In genomic region chr20:32088759-32089158, GRCh38 we compare ENCODE assay signal across 24 cellular contexts. TPM values are rescaled to one million over a fixed set of nuclear protein-coding genes. Genes with fewer than 3 reads are reported as not detected.
DNase-seq lines count a peak whose midpoint lies in the region; ATAC-seq, FAIRE-seq and TF ChIP-seq lines count a peak whose summit lies in the region.
"Had no signal": no experiment of that assay in that cellular context is flagged by ENCODE, and none has a peak within 500 bp of the region (broad histone marks: within the 10 kb centered on the region; RNA-seq: fewer than 3 reads in every experiment).

No MANE protein-coding gene starts in this region.

- H4K20me1 ChIP-seq in HepG2 (ENCODE audit: insufficient read depth, low read length) (no peaks in the 10 kb centered on the region), SU-DHL-6 (ENCODE audit: low read depth, low read length) (no peaks in the 10 kb centered on the region)
- H4K20me1 ChIP-seq: BLaER1 had no signal

- no peaks in the 10 kb centered on the region for H3K9me2 ChIP-seq in SU-DHL-6 (replicated peaks; ENCODE audit: insufficient read depth, low read length)

- CTCF ChIA-PET in HepG2 (lab: Yijun Ruan, JAX; ENCODE audit: low intra/inter-chr PET ratio, low total read pairs): no interaction called here
- CTCF ChIA-PET in activated CD4-positive, alpha-beta memory T cell treated with anti-CD3 and anti-CD28 coated beads, Interleukin-2, amount 10 ng/mL, durations not matched to agents 7 days and 5 days (lab: Charles Lee): interaction anchor here (0.9 to 2.1 kb wide), 3 partner anchors 16 to 242 kb away, joined by 3 to 6 read pairs (median 3); no protein-coding TSS in a partner anchor

- DNase-seq in HepG2 (ENCODE audit: low spot score): no peak
- DNase-seq in right lobe of liver: no peak
- no peak for DNase-seq in activated CD4-positive, alpha-beta memory T cell treated with anti-CD3 and anti-CD28 coated beads, Interleukin-2, amount 10 ng/mL, durations not matched to agents 7 days and 5 days
- DNase-seq: CD8-positive, alpha-beta T cell; COR-L47; DMS 273 treated with DMSO at 0.1 percent for 48 hours; DMS53; DND-41; Karpas-422; KBM-7 had no signal

- H3K27me3 ChIP-seq in HepG2 (ENCODE audit: control insufficient read depth in 1 of 2, insufficient read depth in 2 of 2, low read length in 2 of 2) (peaks cover 14 to 48% of the 10 kb centered on the region in 2 experiments; a peak in 4 of 5 replicates), right lobe of liver (no peaks in the 10 kb centered on the region), SU-DHL-6 (ENCODE audit: low read length) (no peaks in the 10 kb centered on the region), neutrophil (no peaks in the 10 kb centered on the region)
- H3K27me3 ChIP-seq: BLaER1 had no signal

- H3K79me2 ChIP-seq in HepG2 (ENCODE audit: insufficient read depth, low read length) (no peaks in the 10 kb centered on the region), SU-DHL-6 (ENCODE audit: insufficient read depth, low read length) (no peaks in the 10 kb centered on the region)

- no peaks in the 10 kb centered on the region for H3K36me3 Mint-ChIP-seq in activated CD4-positive, alpha-beta memory T cell treated with anti-CD3 and anti-CD28 coated beads, Interleukin-2, amount 10 ng/mL, durations not matched to agents 7 days and 5 days (ENCODE audit: low read depth)
- H3K36me3 Mint-ChIP-seq: CD8-positive, alpha-beta T cell had no signal

- H3K36me3 ChIP-seq in HepG2 (replicated peaks in 1 of 2; ENCODE audit: control insufficient read depth in 1 of 2, insufficient read depth in 2 of 2, low read length in 2 of 2): no peaks in the 10 kb centered on the region
- H3K36me3 ChIP-seq in right lobe of liver: no peaks in the 10 kb centered on the region
- peaks cover 19% of the 10 kb centered on the region for H3K36me3 ChIP-seq in SU-DHL-6 (ENCODE audit: low read length)
- H3K36me3 ChIP-seq in neutrophil: peaks cover 100% of the 10 kb centered on the region
- H3K36me3 ChIP-seq: BLaER1, HAP-1 had no signal

- no peak for TF ChIP-seq RAD21 in HepG2 (CRISPR knock-in tag; IDR thresholded peaks at IDR 0.05)

- no TSS peak for BruUV-seq in HepG2 (replicated peaks; lab: Mats Ljungman, UMichigan)

- no peaks in the 10 kb centered on the region for H3K9me3 Mint-ChIP-seq in activated CD4-positive, alpha-beta memory T cell treated with anti-CD3 and anti-CD28 coated beads, Interleukin-2, amount 10 ng/mL, durations not matched to agents 7 days and 5 days
- H3K9me3 Mint-ChIP-seq: CD8-positive, alpha-beta T cell; IgD-negative memory B cell had no signal

- H3K27ac Mint-ChIP-seq in activated CD4-positive, alpha-beta memory T cell treated with anti-CD3 and anti-CD28 coated beads, Interleukin-2, amount 10 ng/mL, durations not matched to agents 7 days and 5 days: no peak overlapping the region
- H3K27ac Mint-ChIP-seq: CD8-positive, alpha-beta T cell; IgD-negative memory B cell had no signal

- H3K4me2 ChIP-seq in HepG2 (ENCODE audit: low read depth, low read length) (no peak overlapping the region), SU-DHL-6 (ENCODE audit: low read depth, low read length, poor library complexity, severe bottlenecking) (peak overlapping the region; percentile 53)
- H3K4me2 ChIP-seq: A549, BLaER1 had no signal

- H3K4me3 ChIP-seq in HepG2 (replicated peaks in 1 of 3; ENCODE audit: insufficient read depth in 1 of 3, low read depth in 2 of 3, low read length in 3 of 3): no peak overlapping the region
- H3K4me3 ChIP-seq in right lobe of liver: no peak overlapping the region
- H3K4me3 ChIP-seq in SU-DHL-6 (ENCODE audit: insufficient read depth, low read length, poor library complexity, severe bottlenecking): no peak overlapping the region
- H3K4me3 ChIP-seq in neutrophil (ENCODE audit: low read depth in 1 of 2, low read length in 1 of 2): no peak overlapping the region
- H3K4me3 ChIP-seq: A549, BLaER1, HAP-1 had no signal

- in situ Hi-C loops in HepG2 (cut with HindIII; ENCODE audit: extremely low pct_ligation_motif_present, low pct_unique_long_range_greater_than_20kb): no loop called here

- H3K27me3 Mint-ChIP-seq in activated CD4-positive, alpha-beta memory T cell treated with anti-CD3 and anti-CD28 coated beads, Interleukin-2, amount 10 ng/mL, durations not matched to agents 7 days and 5 days: peaks cover 16% of the 10 kb centered on the region

- TF ChIP-seq POLR2A in HepG2 (IDR thresholded peaks at IDR 0.05; ENCODE audit: insufficient read depth in 1 of 2, low read depth in 2 of 2, low read length in 2 of 2) (no peak), right lobe of liver (IDR thresholded peaks at IDR 0.05) (no peak)

- POLR2A ChIA-PET in HepG2 (lab: Yijun Ruan, JAX): no interaction called here
- POLR2A ChIA-PET in activated CD4-positive, alpha-beta memory T cell treated with anti-CD3 and anti-CD28 coated beads, Interleukin-2, amount 10 ng/mL, durations not matched to agents 7 days and 5 days (lab: Charles Lee): no interaction called here

- no peak for TF ChIP-seq CTCF in HepG2 (CRISPR knock-in tag; IDR thresholded peaks at IDR 0.05)
- no peak for TF ChIP-seq CTCF in right lobe of liver (IDR thresholded peaks at IDR 0.05)
- TF ChIP-seq CTCF in SU-DHL-6 (IDR thresholded peaks at IDR 0.05; ENCODE audit: insufficient read depth, low read length, poor library complexity, severe bottlenecking): no peak
- TF ChIP-seq CTCF in neutrophil (IDR thresholded peaks at IDR 0.05): no peak

- intact Hi-C loops in HepG2 (cut with micrococcal nuclease; ENCODE audit: unreplicated experiment): no loop called here
- intact Hi-C loops in right lobe of liver (cut with DNase I): no loop called here

- no peak overlapping the region for H3K9ac ChIP-seq in HepG2 (ENCODE audit: insufficient read depth, low read depth, low read length)
- no peak overlapping the region; the same call in 1 of the 2 replicates for H3K9ac ChIP-seq in SU-DHL-6 (ENCODE audit: low read length)
- H3K9ac ChIP-seq: BLaER1 had no signal

- H3K4me1 ChIP-seq in HepG2 (ENCODE audit: insufficient read depth, low read length) (0 out of 2 replicates have a peak, but pooled peaks cover 4% of the 10 kb centered on the region), right lobe of liver (no peaks in the 10 kb centered on the region), neutrophil (ENCODE audit: control insufficient read depth in 1 of 2, insufficient read depth in 1 of 2, low read depth in 1 of 2, low read length in 1 of 2) (peaks cover 4 to 7% of the 10 kb centered on the region in 2 experiments)
- H3K4me1 ChIP-seq: A549 had no signal

- no peak for FAIRE-seq in HepG2 (lab: Jason Lieb, UNC)
- FAIRE-seq: A549, G401.6, GM12891 had no signal

- TF ChIP-seq EP300 in HepG2 (IDR thresholded peaks at IDR 0.05; ENCODE audit: low read depth in 2 of 2, low read length in 2 of 2) (no peak), HepG2 (CRISPR knock-in tag; IDR thresholded peaks at IDR 0.05; ENCODE audit: borderline replicate concordance) (no peak)

- WGBS in HepG2 (ENCODE audit: low lambda C conversion rate): 44% methylated on average over 3 of the region's 3 CpGs
- WGBS in right lobe of liver (ENCODE audit: insufficient coverage, low coverage, low lambda C conversion rate, missing lambda C conversion rate): 100% methylated on average over 1 of the region's 3 CpGs

- peaks cover 57% of the 10 kb centered on the region for H3F3A ChIP-seq in SU-DHL-6 (ENCODE audit: insufficient read depth)

- H3K27ac ChIP-seq in HepG2 (ENCODE audit: extremely low read length, insufficient read depth, low read length): no peak overlapping the region
- no peak overlapping the region for H3K27ac ChIP-seq in right lobe of liver
- H3K27ac ChIP-seq in SU-DHL-6 (ENCODE audit: low read depth, low read length): peak overlapping the region; percentile 93
- H3K27ac ChIP-seq in neutrophil: peak overlapping the region; percentile 68
- H3K27ac ChIP-seq: 22Rv1, A549, BLaER1 had no signal

- H3K4me1 Mint-ChIP-seq in activated CD4-positive, alpha-beta memory T cell treated with anti-CD3 and anti-CD28 coated beads, Interleukin-2, amount 10 ng/mL, durations not matched to agents 7 days and 5 days: peaks cover 2% of the 10 kb centered on the region

- H3K4me3 Mint-ChIP-seq in activated CD4-positive, alpha-beta memory T cell treated with anti-CD3 and anti-CD28 coated beads, Interleukin-2, amount 10 ng/mL, durations not matched to agents 7 days and 5 days: no peak overlapping the region
- H3K4me3 Mint-ChIP-seq: CD8-positive, alpha-beta T cell; IgD-negative memory B cell had no signal

- H2AFZ ChIP-seq in HepG2 (ENCODE audit: low read length) (no peak overlapping the region), SU-DHL-6 (ENCODE audit: low read depth, low read length, severe bottlenecking) (no peak overlapping the region)

- H3K9me3 ChIP-seq in HepG2 (ENCODE audit: low read length) (no peaks in the 10 kb centered on the region), right lobe of liver (no peaks in the 10 kb centered on the region), SU-DHL-6 (ENCODE audit: insufficient read depth, low read length) (peaks cover 9% of the 10 kb centered on the region; the same call in 1 of the 2 replicates), neutrophil (peaks cover 11% of the 10 kb centered on the region)
- H3K9me3 ChIP-seq: A549, BLaER1, HAP-1 had no signal

- no peak for ATAC-seq in HepG2
- no peak for ATAC-seq in right lobe of liver
- ATAC-seq in GM18511 (IDR thresholded peaks at IDR 0.05; ENCODE audit: unreplicated experiment): no peak
- ATAC-seq in HG03521 (IDR thresholded peaks at IDR 0.05; ENCODE audit: unreplicated experiment): no peak
- ATAC-seq: A549; CD8-positive, alpha-beta T cell had no signal

RNA-seq across cellular contexts. Expression of gene TM9SF4, which starts 20.8 kb away (rescaled TPM):
- total RNA-seq in HepG2 (2016; rRNA removed; fragmentation: Illumina TruSeq; extraction: Trizol) (30.3 and 53.5 TPM in 2 replicates), right lobe of liver (10 to 100 TPM; 26.9 to 33.9 (median 30.5) TPM)
- 8.9 and 10.2 TPM in 2 replicates for total RNA-seq in HepG2 (2016; cell fraction: cytosol; rRNA removed; fragmentation: Illumina TruSeq; extraction: Trizol; ENCODE audit: low read depth)
- total RNA-seq in HepG2 (2016; cell fraction: insoluble cytoplasmic fraction; rRNA removed; fragmentation: Illumina TruSeq; extraction: Trizol): 26.6 and 52.8 TPM in 2 replicates
- total RNA-seq in HepG2 (2016; cell fraction: membrane; rRNA removed; fragmentation: Illumina TruSeq; extraction: Trizol): 16.3 and 19.5 TPM in 2 replicates
- total RNA-seq in HepG2 (2016; cell fraction: nucleus; rRNA removed; fragmentation: Illumina TruSeq; extraction: Trizol): 67.0 and 79.9 TPM in 2 replicates
- 171 and 183 TPM in 2 replicates for polyA plus RNA-seq in HepG2 (2011; rRNA removed)
- polyA plus RNA-seq in HepG2 (2011; cell fraction: cytosol; rRNA removed): 137 and 141 TPM in 2 replicates
- polyA plus RNA-seq in HepG2 (2011; cell fraction: nucleus; rRNA removed): 138 and 162 TPM in 2 replicates
- polyA plus RNA-seq in HepG2 (2012): 93.4 and 96.8 TPM in 2 replicates
- polyA plus RNA-seq in HepG2 (2016; cell fraction: cytosol; fragmentation: Illumina TruSeq; extraction: Trizol; ENCODE audit: low read depth): 5.9 and 6.7 TPM in 2 replicates
- polyA plus RNA-seq in HepG2 (2016; cell fraction: insoluble cytoplasmic fraction; fragmentation: Illumina TruSeq; extraction: Trizol; ENCODE audit: low read depth): 27.2 and 35.4 TPM in 2 replicates
- 15.5 and 17.0 TPM in 2 replicates for polyA plus RNA-seq in HepG2 (2016; cell fraction: membrane; fragmentation: Illumina TruSeq; extraction: Trizol; ENCODE audit: low read depth)
- polyA plus RNA-seq in HepG2 (2016; cell fraction: nucleus; fragmentation: Illumina TruSeq; extraction: Trizol; ENCODE audit: insufficient read depth, low read depth): 134 and 135 TPM in 2 replicates
- polyA minus RNA-seq in HepG2 (2011; rRNA and poly(A)+ RNA removed; ENCODE audit: low replicate concordance): 107 and 349 TPM in 2 replicates
- 135 and 159 TPM in 2 replicates for polyA minus RNA-seq in HepG2 (2011; cell fraction: cytosol; rRNA and poly(A)+ RNA removed)
- polyA minus RNA-seq in HepG2 (2011; cell fraction: nucleus; rRNA and poly(A)+ RNA removed): 88.2 and 109 TPM in 2 replicates
- 10 to 100 TPM; 37.6 to 38.6 TPM for total RNA-seq in activated CD4-positive, alpha-beta memory T cell treated with anti-CD3 and anti-CD28 coated beads, Interleukin-2, amount 10 ng/mL, durations not matched to agents 7 days and 5 days

RNA-seq across cellular contexts. Expression of gene HCK, which starts 36.7 kb away (rescaled TPM):
- total RNA-seq in HepG2 (2016; rRNA removed; fragmentation: Illumina TruSeq; extraction: Trizol) (not detected in 2 replicates), right lobe of liver (10 to 100 TPM in 1 of 6 experiments, 1 to 10 TPM in 5; 2.9 to 17.1 (median 5.6) TPM)
- total RNA-seq in HepG2 (2016; cell fraction: cytosol; rRNA removed; fragmentation: Illumina TruSeq; extraction: Trizol; ENCODE audit: low read depth): not detected in 2 replicates
- not detected in 2 replicates for total RNA-seq in HepG2 (2016; cell fraction: insoluble cytoplasmic fraction; rRNA removed; fragmentation: Illumina TruSeq; extraction: Trizol)
- total RNA-seq in HepG2 (2016; cell fraction: membrane; rRNA removed; fragmentation: Illumina TruSeq; extraction: Trizol): not detected in 2 replicates
- total RNA-seq in HepG2 (2016; cell fraction: nucleus; rRNA removed; fragmentation: Illumina TruSeq; extraction: Trizol): not detected in 2 replicates
- polyA plus RNA-seq in HepG2 (2011; rRNA removed): 0.04 and 0.10 TPM in 2 replicates
- 0.05 TPM in 1 of 2 replicates, not detected in the other for polyA plus RNA-seq in HepG2 (2011; cell fraction: cytosol; rRNA removed)
- 0.06 TPM in 1 of 2 replicates, not detected in the other for polyA plus RNA-seq in HepG2 (2011; cell fraction: nucleus; rRNA removed)
- polyA plus RNA-seq in HepG2 (2012): not detected in 2 replicates
- polyA plus RNA-seq in HepG2 (2016; cell fraction: cytosol; fragmentation: Illumina TruSeq; extraction: Trizol; ENCODE audit: low read depth): not detected in 2 replicates
- not detected in 2 replicates for polyA plus RNA-seq in HepG2 (2016; cell fraction: insoluble cytoplasmic fraction; fragmentation: Illumina TruSeq; extraction: Trizol; ENCODE audit: low read depth)
- polyA plus RNA-seq in HepG2 (2016; cell fraction: membrane; fragmentation: Illumina TruSeq; extraction: Trizol; ENCODE audit: low read depth): not detected in 2 replicates
- polyA plus RNA-seq in HepG2 (2016; cell fraction: nucleus; fragmentation: Illumina TruSeq; extraction: Trizol; ENCODE audit: insufficient read depth, low read depth): not detected in 2 replicates
- polyA minus RNA-seq in HepG2 (2011; rRNA and poly(A)+ RNA removed; ENCODE audit: low replicate concordance): not detected in 2 replicates
- not detected in 2 replicates for polyA minus RNA-seq in HepG2 (2011; cell fraction: cytosol; rRNA and poly(A)+ RNA removed)
- polyA minus RNA-seq in HepG2 (2011; cell fraction: nucleus; rRNA and poly(A)+ RNA removed): not detected in 2 replicates
- under 1 TPM; 0.10 to 0.35 TPM for total RNA-seq in activated CD4-positive, alpha-beta memory T cell treated with anti-CD3 and anti-CD28 coated beads, Interleukin-2, amount 10 ng/mL, durations not matched to agents 7 days and 5 days
- total RNA-seq: H4, HT-29 had no signal
- polyA plus RNA-seq: AG04450 had no signal

Comparison
In these comparisons a context has a peak if more than half of its experiments do, and no peak if none do; other contexts are left out.
1. H3K27ac ChIP-seq: peak in SU-DHL-6 (single experiment) and neutrophil (single experiment); none in HepG2 (single experiment) and right lobe of liver (0 of 3).